ENCODE assay signal across 2 cellular contexts in genomic region chr15:73369073-73369694, GRCh38.
TF ChIP-seq lines count a peak whose summit lies in the region.

No MANE protein-coding gene starts in this region.

TF ChIP-seq in SK-N-SH treated with all-trans-retinoic acid at 6 μM for 48 hours, 23 proteins besides CTCF, POLR2A, EP300 and RAD21 (continued from another document):
- TF ChIP-seq POU6F1 (CRISPR knock-in tag; IDR thresholded peaks at IDR 0.05; ENCODE audit: borderline replicate concordance, low read depth) = no peak
TF ChIP-seq in SK-N-SH treated with all-trans-retinoic acid at 6 μM for 48 hours: peak in this region for 0.

TF ChIP-seq in WTC11, 78 proteins besides CTCF, POLR2A, EP300 and RAD21 (continued from another document):
- TF ChIP-seq NFE2L1 (CRISPR knock-in tag; IDR thresholded peaks at IDR 0.05) (no peak; the same call in 1 of the 2 replicates), NR3C1 (CRISPR knock-in tag; conservative IDR thresholded peaks at IDR 0.05; ENCODE audit: low read depth) (no peak), PREB (CRISPR knock-in tag; IDR thresholded peaks at IDR 0.05; ENCODE audit: borderline replicate concordance) (no peak), ZNF512 (CRISPR knock-in tag; IDR thresholded peaks at IDR 0.05; ENCODE audit: borderline replicate concordance) (no peak), AR (CRISPR knock-in tag; IDR thresholded peaks at IDR 0.05) (no peak), CBFB (CRISPR knock-in tag; IDR thresholded peaks at IDR 0.05; ENCODE audit: low read depth) (no peak), GABPB1 (CRISPR knock-in tag; IDR thresholded peaks at IDR 0.05) (no peak), USF2 (CRISPR knock-in tag; IDR thresholded peaks at IDR 0.05) (no peak)
- TF ChIP-seq, protein P1, sequence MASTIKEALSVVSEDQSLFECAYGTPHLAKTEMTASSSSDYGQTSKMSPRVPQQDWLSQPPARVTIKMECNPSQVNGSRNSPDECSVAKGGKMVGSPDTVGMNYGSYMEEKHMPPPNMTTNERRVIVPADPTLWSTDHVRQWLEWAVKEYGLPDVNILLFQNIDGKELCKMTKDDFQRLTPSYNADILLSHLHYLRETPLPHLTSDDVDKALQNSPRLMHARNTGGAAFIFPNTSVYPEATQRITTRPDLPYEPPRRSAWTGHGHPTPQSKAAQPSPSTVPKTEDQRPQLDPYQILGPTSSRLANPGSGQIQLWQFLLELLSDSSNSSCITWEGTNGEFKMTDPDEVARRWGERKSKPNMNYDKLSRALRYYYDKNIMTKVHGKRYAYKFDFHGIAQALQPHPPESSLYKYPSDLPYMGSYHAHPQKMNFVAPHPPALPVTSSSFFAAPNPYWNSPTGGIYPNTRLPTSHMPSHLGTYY (CRISPR knock-in tag; IDR thresholded peaks at IDR 0.05) = no peak
- TF ChIP-seq, protein P2, sequence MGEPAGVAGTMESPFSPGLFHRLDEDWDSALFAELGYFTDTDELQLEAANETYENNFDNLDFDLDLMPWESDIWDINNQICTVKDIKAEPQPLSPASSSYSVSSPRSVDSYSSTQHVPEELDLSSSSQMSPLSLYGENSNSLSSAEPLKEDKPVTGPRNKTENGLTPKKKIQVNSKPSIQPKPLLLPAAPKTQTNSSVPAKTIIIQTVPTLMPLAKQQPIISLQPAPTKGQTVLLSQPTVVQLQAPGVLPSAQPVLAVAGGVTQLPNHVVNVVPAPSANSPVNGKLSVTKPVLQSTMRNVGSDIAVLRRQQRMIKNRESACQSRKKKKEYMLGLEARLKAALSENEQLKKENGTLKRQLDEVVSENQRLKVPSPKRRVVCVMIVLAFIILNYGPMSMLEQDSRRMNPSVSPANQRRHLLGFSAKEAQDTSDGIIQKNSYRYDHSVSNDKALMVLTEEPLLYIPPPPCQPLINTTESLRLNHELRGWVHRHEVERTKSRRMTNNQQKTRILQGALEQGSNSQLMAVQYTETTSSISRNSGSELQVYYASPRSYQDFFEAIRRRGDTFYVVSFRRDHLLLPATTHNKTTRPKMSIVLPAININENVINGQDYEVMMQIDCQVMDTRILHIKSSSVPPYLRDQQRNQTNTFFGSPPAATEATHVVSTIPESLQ (CRISPR knock-in tag; IDR thresholded peaks at IDR 0.05) = no peak
